In the genomic region with DNA sequence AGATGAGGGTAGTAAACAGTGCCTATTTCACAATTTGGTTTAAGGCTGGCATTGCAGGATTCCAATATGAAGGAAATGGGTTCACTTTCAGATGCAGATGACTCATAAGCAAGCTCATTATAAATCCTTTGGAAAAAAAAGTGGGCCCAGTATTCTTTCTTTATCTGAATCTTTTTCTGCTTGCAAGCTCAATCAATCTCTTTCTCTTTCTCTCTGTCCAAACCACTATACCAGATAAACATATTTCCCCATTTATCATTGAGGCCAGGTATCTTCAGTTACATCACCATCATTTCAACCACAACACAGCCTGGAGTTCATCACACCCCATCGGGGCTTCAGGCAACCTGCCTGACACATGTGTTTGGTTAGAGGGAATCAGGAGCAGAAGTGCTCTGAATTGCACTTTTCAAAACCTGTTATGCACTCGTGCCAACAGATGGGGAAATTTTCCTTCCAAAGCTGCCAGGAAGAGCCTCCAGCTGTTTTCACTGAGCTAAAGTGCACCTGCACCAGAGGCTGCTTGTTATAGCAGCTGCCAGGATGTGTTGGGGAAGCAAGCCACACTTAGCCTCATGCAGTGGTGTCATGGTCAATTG, we compare ENCODE assay signal across 1 cellular context.
TF ChIP-seq lines count a peak whose summit lies in the region.

No MANE protein-coding gene starts in this region.

TF ChIP-seq in WTC11, 78 proteins besides CTCF, POLR2A, EP300 and RAD21 (continued from another document):
- TF ChIP-seq ARID4B (CRISPR knock-in tag; IDR thresholded peaks at IDR 0.05; ENCODE audit: borderline replicate concordance) (no peak), NR2C2 (CRISPR knock-in tag; IDR thresholded peaks at IDR 0.05) (no peak), PRRX2 (CRISPR knock-in tag; IDR thresholded peaks at IDR 0.05) (no peak), SMAD3 (CRISPR knock-in tag; IDR thresholded peaks at IDR 0.05; ENCODE audit: borderline replicate concordance) (no peak)
